In genomic region chr1:211833174-211833820, GRCh38 we compare ENCODE assay signal across 16 cellular contexts. TPM values are rescaled to one million over a fixed set of nuclear protein-coding genes. Genes with fewer than 3 reads are reported as not detected.
DNase-seq lines count a peak whose midpoint lies in the region; ATAC-seq and TF ChIP-seq lines count a peak whose summit lies in the region.
"Had no signal": no experiment of that assay in that cellular context is flagged by ENCODE, and none has a peak within 500 bp of the region (broad histone marks: within the 10 kb centered on the region; RNA-seq: fewer than 3 reads in every experiment).

No MANE protein-coding gene starts in this region.

- H3K9ac ChIP-seq in Karpas-422 (ENCODE audit: low read length): no peak overlapping the region

- no peak overlapping the region for H2AFZ ChIP-seq in Karpas-422 (ENCODE audit: low read length)

- no peaks in the 10 kb centered on the region for H4K20me1 ChIP-seq in Karpas-422 (ENCODE audit: insufficient read depth, low read depth, low read length)

- CTCF ChIA-PET in activated naive CD4-positive, alpha-beta T cell treated with anti-CD3 and anti-CD28 coated beads, Interleukin-2, amount 10 ng/mL, durations not matched to agents 7 days and 5 days (lab: Charles Lee): interaction anchor here (0.9 to 3.9 kb wide), 3 partner anchors 9 to 202 kb away, joined by 3 to 19 read pairs (median 4); partner anchors contain the start of genes DTL and INTS7

- H3K9me2 ChIP-seq in Karpas-422 (replicated peaks; ENCODE audit: insufficient read depth, low read length): no peaks in the 10 kb centered on the region

- peaks cover 53% of the 10 kb centered on the region for H3K4me1 Mint-ChIP-seq in activated T-cell treated with anti-CD3 and anti-CD28 coated beads, Interleukin-2, amount 50 U/mL, for 24 hours (ENCODE audit: low read depth)
- H3K4me1 Mint-ChIP-seq in activated naive CD4-positive, alpha-beta T cell treated with anti-CD3 and anti-CD28 coated beads, Interleukin-2, amount 10 ng/mL, durations not matched to agents 7 days and 5 days: peaks cover 66% of the 10 kb centered on the region
- peaks cover 31% of the 10 kb centered on the region for H3K4me1 Mint-ChIP-seq in stimulated activated memory B cell treated with anti-CD40 and anti-IgM and Interleukin-4, amounts not matched to agents 10 μg/mL and 1 μg/mL and 100 μg/mL, for 72 hours

- H3K27ac Mint-ChIP-seq in activated T-cell treated with anti-CD3 and anti-CD28 coated beads, Interleukin-2, amount 50 U/mL, for 24 hours: peak overlapping the region; percentile 77
- peak overlapping the region; percentile 91 for H3K27ac Mint-ChIP-seq in activated naive CD4-positive, alpha-beta T cell treated with anti-CD3 and anti-CD28 coated beads, Interleukin-2, amount 10 ng/mL, durations not matched to agents 7 days and 5 days
- H3K27ac Mint-ChIP-seq in stimulated activated memory B cell treated with anti-CD40 and anti-IgM and Interleukin-4, amounts not matched to agents 10 μg/mL and 1 μg/mL and 100 μg/mL, for 72 hours: peak overlapping the region; percentile 54
- H3K27ac Mint-ChIP-seq: HFFc6, progenitor cell of endocrine pancreas had no signal

- TF ChIP-seq CTCF in NB4 (IDR thresholded peaks at IDR 0.05; ENCODE audit: low read depth, low read length) (no peak), GM20000 (IDR thresholded peaks at IDR 0.05; ENCODE audit: extremely low read depth, missing control alignments) (no peak)

- peaks cover 4% of the 10 kb centered on the region for H3K36me3 Mint-ChIP-seq in activated T-cell treated with anti-CD3 and anti-CD28 coated beads, Interleukin-2, amount 50 U/mL, for 24 hours (ENCODE audit: low read depth)
- H3K36me3 Mint-ChIP-seq in activated naive CD4-positive, alpha-beta T cell treated with anti-CD3 and anti-CD28 coated beads, Interleukin-2, amount 10 ng/mL, durations not matched to agents 7 days and 5 days: peaks cover 19% of the 10 kb centered on the region
- H3K36me3 Mint-ChIP-seq in stimulated activated memory B cell treated with anti-CD40 and anti-IgM and Interleukin-4, amounts not matched to agents 10 μg/mL and 1 μg/mL and 100 μg/mL, for 72 hours: no peaks in the 10 kb centered on the region

- no peak for ATAC-seq in stimulated activated memory B cell treated with anti-CD40 and anti-IgM and Interleukin-4, amounts not matched to agents 10 μg/mL and 1 μg/mL and 100 μg/mL, for 72 hours

- H3K36me3 ChIP-seq in Karpas-422 (ENCODE audit: insufficient read depth, low read length): no peaks in the 10 kb centered on the region
- H3K36me3 ChIP-seq: upper lobe of left lung had no signal

- H3K9me3 ChIP-seq in Karpas-422 (ENCODE audit: low read length): no peaks in the 10 kb centered on the region
- H3K9me3 ChIP-seq: upper lobe of left lung had no signal

- TF ChIP-seq POLR2A in NB4 (IDR thresholded peaks at IDR 0.05; ENCODE audit: extremely low read depth, insufficient read length): no peak

- H3K4me1 ChIP-seq in Karpas-422 (ENCODE audit: low read length): peaks cover 32% of the 10 kb centered on the region

- H3K4me3 ChIP-seq in NB4 (ENCODE audit: low read depth, low read length): no peak overlapping the region
- H3K4me3 ChIP-seq in Karpas-422 (ENCODE audit: low read length): no peak overlapping the region
- H3K4me3 ChIP-seq: upper lobe of left lung had no signal

- no peaks in the 10 kb centered on the region for H3K27me3 ChIP-seq in Karpas-422 (ENCODE audit: low read length)
- H3K27me3 ChIP-seq: upper lobe of left lung had no signal

- H3K4me3 Mint-ChIP-seq in activated T-cell treated with anti-CD3 and anti-CD28 coated beads, Interleukin-2, amount 50 U/mL, for 24 hours: peak overlapping the region; percentile 15
- H3K4me3 Mint-ChIP-seq in activated naive CD4-positive, alpha-beta T cell treated with anti-CD3 and anti-CD28 coated beads, Interleukin-2, amount 10 ng/mL, durations not matched to agents 7 days and 5 days: peak overlapping the region; percentile 63
- H3K4me3 Mint-ChIP-seq in stimulated activated memory B cell treated with anti-CD40 and anti-IgM and Interleukin-4, amounts not matched to agents 10 μg/mL and 1 μg/mL and 100 μg/mL, for 72 hours: no peak overlapping the region
- H3K4me3 Mint-ChIP-seq: HFFc6 had no signal

- peaks cover 15% of the 10 kb centered on the region for H3K79me2 ChIP-seq in Karpas-422 (ENCODE audit: low read length)

- no peak for DNase-seq in activated T-cell treated with anti-CD3 and anti-CD28 coated beads, Interleukin-2, amount 50 U/mL, for 24 hours
- DNase-seq in activated T-cell treated with anti-CD3 and anti-CD28 coated beads for 4 hours (no peak), NB4 (ENCODE audit: low read depth) (peak; percentile 14), islet precursor cell (no peak), GM20000 (ENCODE audit: low spot score) (no peak), Karpas-422 (no peak)
- peak; percentile 44 for DNase-seq in activated naive CD4-positive, alpha-beta T cell treated with anti-CD3 and anti-CD28 coated beads, Interleukin-2, amount 10 ng/mL, durations not matched to agents 7 days and 5 days
- DNase-seq: DMS53, glutamatergic neuron, HFFc6, kidney glomerular epithelial cell, SW 1271, upper lobe of left lung had no signal

- no peaks in the 10 kb centered on the region for H3K9me3 Mint-ChIP-seq in activated T-cell treated with anti-CD3 and anti-CD28 coated beads, Interleukin-2, amount 50 U/mL, for 24 hours
- H3K9me3 Mint-ChIP-seq in activated naive CD4-positive, alpha-beta T cell treated with anti-CD3 and anti-CD28 coated beads, Interleukin-2, amount 10 ng/mL, durations not matched to agents 7 days and 5 days: no peaks in the 10 kb centered on the region
- H3K9me3 Mint-ChIP-seq in stimulated activated memory B cell treated with anti-CD40 and anti-IgM and Interleukin-4, amounts not matched to agents 10 μg/mL and 1 μg/mL and 100 μg/mL, for 72 hours: no peaks in the 10 kb centered on the region
- H3K9me3 Mint-ChIP-seq: HFFc6 had no signal

- no peaks in the 10 kb centered on the region for H3K27me3 Mint-ChIP-seq in activated T-cell treated with anti-CD3 and anti-CD28 coated beads, Interleukin-2, amount 50 U/mL, for 24 hours
- H3K27me3 Mint-ChIP-seq in activated naive CD4-positive, alpha-beta T cell treated with anti-CD3 and anti-CD28 coated beads, Interleukin-2, amount 10 ng/mL, durations not matched to agents 7 days and 5 days: peaks cover 9% of the 10 kb centered on the region
- H3K27me3 Mint-ChIP-seq in stimulated activated memory B cell treated with anti-CD40 and anti-IgM and Interleukin-4, amounts not matched to agents 10 μg/mL and 1 μg/mL and 100 μg/mL, for 72 hours: no peaks in the 10 kb centered on the region

- H3K4me2 ChIP-seq in Karpas-422 (ENCODE audit: low read depth, low read length, poor library complexity, severe bottlenecking): no peak overlapping the region

- H3K27ac ChIP-seq in Karpas-422 (ENCODE audit: low read length): no peak overlapping the region
- H3K27ac ChIP-seq: epithelial cell of prostate, upper lobe of left lung had no signal

RNA-seq across cellular contexts. Expression of gene LPGAT1, which starts 2.7 kb away (rescaled TPM):
- total RNA-seq in Karpas-422 (2014; rRNA removed; shearing (Covaris generic); ENCODE audit: low replicate concordance): 40.4 and 53.3 TPM in 2 replicates

Comparison
In these comparisons a context has a peak if more than half of its experiments do, and no peak if none do; other contexts are left out.
1. DNase-seq: peak in NB4 (single experiment) and activated naive CD4-positive, alpha-beta T cell treated with anti-CD3 and anti-CD28 coated beads, Interleukin-2, amount 10 ng/mL, durations not matched to agents 7 days and 5 days (single experiment); none in activated T-cell treated with anti-CD3 and anti-CD28 coated beads, Interleukin-2, amount 50 U/mL, for 24 hours (single experiment), activated T-cell treated with anti-CD3 and anti-CD28 coated beads for 4 hours (single experiment), islet precursor cell (single experiment), GM20000 (single experiment) and Karpas-422 (single experiment).
2. Peak in every context shown above with its lines, with median percentiles within 50 percentile points of each other: H3K27ac Mint-ChIP-seq.